ENCODE assay signal across 1 cellular context in the genomic region with DNA sequence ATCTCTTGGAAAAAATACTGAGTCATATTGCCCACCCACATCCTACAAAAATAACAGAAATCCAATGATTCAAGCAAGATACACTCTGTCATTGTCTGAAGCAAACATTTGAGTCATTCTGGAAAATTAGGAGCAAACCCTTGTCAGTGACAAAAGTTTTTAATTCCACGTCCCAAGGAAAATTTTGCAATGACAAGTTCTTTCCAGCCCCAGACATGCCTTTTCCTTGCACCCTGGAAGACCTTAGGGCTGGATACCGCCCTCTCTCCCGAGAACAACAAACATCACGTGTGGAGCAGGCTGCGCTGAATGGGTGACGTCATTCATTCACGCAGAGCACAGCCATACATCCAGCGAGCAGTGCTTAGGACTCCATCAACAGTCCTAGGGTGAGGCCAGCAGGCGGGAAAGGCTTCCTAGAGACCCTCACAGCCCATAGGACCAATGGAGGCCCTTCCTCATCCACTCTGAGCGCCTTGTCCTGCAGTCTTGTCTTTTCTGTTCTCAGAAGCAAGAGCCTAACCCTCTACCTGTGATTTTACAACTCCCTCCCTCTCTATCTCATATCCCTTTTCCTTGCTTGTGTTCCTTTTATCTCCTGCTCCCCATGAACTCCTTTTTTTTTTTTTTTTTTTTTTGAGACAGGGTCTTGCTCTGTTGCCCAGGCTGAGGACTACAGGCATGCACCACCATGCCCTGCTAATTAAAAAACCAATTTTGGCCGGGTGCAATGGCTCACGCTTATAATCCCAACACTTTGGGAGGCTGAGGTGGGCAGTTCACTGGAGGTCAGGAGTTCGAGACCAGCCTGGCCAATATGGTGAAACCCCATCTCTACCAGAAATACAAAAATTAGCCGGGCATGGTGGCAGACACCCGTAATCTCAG.
TF ChIP-seq lines count a peak whose summit lies in the region.

No MANE protein-coding gene starts in this region.

TF ChIP-seq in K562, 482 proteins besides CTCF, POLR2A, EP300 and RAD21 (continued from another document and continues in another):
- TF ChIP-seq HDAC8 (tag; IDR thresholded peaks at IDR 0.05) (no peak), ZC3H8 (IDR thresholded peaks at IDR 0.05) (no peak), MYNN (IDR thresholded peaks at IDR 0.05) (no peak), MYNN (CRISPR knock-in tag; IDR thresholded peaks at IDR 0.05) (no peak), HNRNPUL1 (IDR thresholded peaks at IDR 0.05; ENCODE audit: low read length) (no peak), NEUROD1 (IDR thresholded peaks at IDR 0.05; ENCODE audit: borderline replicate concordance, low read depth, low read length, partially characterized antibody) (no peak), FOXJ2 (tag; IDR thresholded peaks at IDR 0.05) (peak; percentile 84), NCOA4 (IDR thresholded peaks at IDR 0.05; ENCODE audit: partially characterized antibody) (no peak), ZZZ3 (IDR thresholded peaks at IDR 0.05) (no peak), IFI16 (CRISPR knock-in tag; IDR thresholded peaks at IDR 0.05) (no peak), RB1 (IDR thresholded peaks at IDR 0.05; ENCODE audit: low read depth) (peak; percentile 56; the same call in 1 of the 2 replicates), CBX8 (IDR thresholded peaks at IDR 0.05; ENCODE audit: borderline replicate concordance, extremely low read depth, low read depth, low read length, poor library complexity, severe bottlenecking) (no peak), EGR1 (conservative IDR thresholded peaks at IDR 0.05) (peak; percentile 57; the same call in 1 of the 2 replicates), ZNF263 (CRISPR knock-in tag; IDR thresholded peaks at IDR 0.05; ENCODE audit: borderline replicate concordance) (no peak), SUPT5H (IDR thresholded peaks at IDR 0.05) (no peak), SIRT6 (IDR thresholded peaks at IDR 0.05; ENCODE audit: low read depth, low read length) (no peak), SMARCA5 (IDR thresholded peaks at IDR 0.05) (no peak; the same call in 1 of the 2 replicates), CREM (IDR thresholded peaks at IDR 0.05; ENCODE audit: low read depth) (peak; percentile 96), PHB2 (IDR thresholded peaks at IDR 0.05; ENCODE audit: low read depth) (no peak), FIP1L1 (IDR thresholded peaks at IDR 0.05; ENCODE audit: low read depth, low read length, poor library complexity, severe bottlenecking) (no peak), ZNF224 (CRISPR knock-in tag; IDR thresholded peaks at IDR 0.05) (no peak), GATA2 (CRISPR knock-in tag; IDR thresholded peaks at IDR 0.05) (no peak), SPI1 (IDR thresholded peaks at IDR 0.05; ENCODE audit: borderline replicate concordance, low read depth, low read length) (no peak), MAFK (IDR thresholded peaks at IDR 0.05; ENCODE audit: low read length) (0 out of 2 replicates have a peak, but pooled peaks have one; percentile 26), CHD1 (IDR thresholded peaks at IDR 0.05; ENCODE audit: low read length) (no peak), U2AF1 (optimal IDR thresholded peaks at IDR 0.05; ENCODE audit: low read depth, low read length) (no peak), NFE2L1 (tag; IDR thresholded peaks at IDR 0.05; ENCODE audit: borderline replicate concordance, low read depth) (no peak)
- TF ChIP-seq, protein P1, sequence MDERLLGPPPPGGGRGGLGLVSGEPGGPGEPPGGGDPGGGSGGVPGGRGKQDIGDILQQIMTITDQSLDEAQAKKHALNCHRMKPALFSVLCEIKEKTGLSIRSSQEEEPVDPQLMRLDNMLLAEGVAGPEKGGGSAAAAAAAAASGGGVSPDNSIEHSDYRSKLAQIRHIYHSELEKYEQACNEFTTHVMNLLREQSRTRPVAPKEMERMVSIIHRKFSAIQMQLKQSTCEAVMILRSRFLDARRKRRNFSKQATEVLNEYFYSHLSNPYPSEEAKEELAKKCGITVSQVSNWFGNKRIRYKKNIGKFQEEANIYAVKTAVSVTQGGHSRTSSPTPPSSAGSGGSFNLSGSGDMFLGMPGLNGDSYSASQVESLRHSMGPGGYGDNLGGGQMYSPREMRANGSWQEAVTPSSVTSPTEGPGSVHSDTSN (CRISPR knock-in tag; IDR thresholded peaks at IDR 0.05; ENCODE audit: low read depth): no peak
- TF ChIP-seq, protein P1 (tag; conservative IDR thresholded peaks at IDR 0.05; ENCODE audit: low read depth): peak; percentile 42; the same call in 1 of the 2 replicates
- TF ChIP-seq, protein P2, sequence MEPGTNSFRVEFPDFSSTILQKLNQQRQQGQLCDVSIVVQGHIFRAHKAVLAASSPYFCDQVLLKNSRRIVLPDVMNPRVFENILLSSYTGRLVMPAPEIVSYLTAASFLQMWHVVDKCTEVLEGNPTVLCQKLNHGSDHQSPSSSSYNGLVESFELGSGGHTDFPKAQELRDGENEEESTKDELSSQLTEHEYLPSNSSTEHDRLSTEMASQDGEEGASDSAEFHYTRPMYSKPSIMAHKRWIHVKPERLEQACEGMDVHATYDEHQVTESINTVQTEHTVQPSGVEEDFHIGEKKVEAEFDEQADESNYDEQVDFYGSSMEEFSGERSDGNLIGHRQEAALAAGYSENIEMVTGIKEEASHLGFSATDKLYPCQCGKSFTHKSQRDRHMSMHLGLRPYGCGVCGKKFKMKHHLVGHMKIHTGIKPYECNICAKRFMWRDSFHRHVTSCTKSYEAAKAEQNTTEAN (CRISPR knock-in tag; IDR thresholded peaks at IDR 0.05): no peak
- TF ChIP-seq, protein P3, sequence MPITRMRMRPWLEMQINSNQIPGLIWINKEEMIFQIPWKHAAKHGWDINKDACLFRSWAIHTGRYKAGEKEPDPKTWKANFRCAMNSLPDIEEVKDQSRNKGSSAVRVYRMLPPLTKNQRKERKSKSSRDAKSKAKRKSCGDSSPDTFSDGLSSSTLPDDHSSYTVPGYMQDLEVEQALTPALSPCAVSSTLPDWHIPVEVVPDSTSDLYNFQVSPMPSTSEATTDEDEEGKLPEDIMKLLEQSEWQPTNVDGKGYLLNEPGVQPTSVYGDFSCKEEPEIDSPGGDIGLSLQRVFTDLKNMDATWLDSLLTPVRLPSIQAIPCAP (CRISPR knock-in tag; IDR thresholded peaks at IDR 0.05; ENCODE audit: borderline replicate concordance): no peak
- TF ChIP-seq, protein P4, sequence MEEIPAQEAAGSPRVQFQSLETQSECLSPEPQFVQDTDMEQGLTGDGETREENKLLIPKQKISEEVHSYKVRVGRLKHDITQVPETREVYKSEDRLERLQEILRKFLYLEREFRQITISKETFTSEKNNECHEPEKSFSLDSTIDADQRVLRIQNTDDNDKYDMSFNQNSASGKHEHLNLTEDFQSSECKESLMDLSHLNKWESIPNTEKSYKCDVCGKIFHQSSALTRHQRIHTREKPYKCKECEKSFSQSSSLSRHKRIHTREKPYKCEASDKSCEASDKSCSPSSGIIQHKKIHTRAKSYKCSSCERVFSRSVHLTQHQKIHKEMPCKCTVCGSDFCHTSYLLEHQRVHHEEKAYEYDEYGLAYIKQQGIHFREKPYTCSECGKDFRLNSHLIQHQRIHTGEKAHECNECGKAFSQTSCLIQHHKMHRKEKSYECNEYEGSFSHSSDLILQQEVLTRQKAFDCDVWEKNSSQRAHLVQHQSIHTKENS (CRISPR knock-in tag; IDR thresholded peaks at IDR 0.05): no peak
- TF ChIP-seq, protein P5, sequence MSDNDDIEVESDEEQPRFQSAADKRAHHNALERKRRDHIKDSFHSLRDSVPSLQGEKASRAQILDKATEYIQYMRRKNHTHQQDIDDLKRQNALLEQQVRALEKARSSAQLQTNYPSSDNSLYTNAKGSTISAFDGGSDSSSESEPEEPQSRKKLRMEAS (CRISPR knock-in tag; IDR thresholded peaks at IDR 0.05): peak; percentile 82
- TF ChIP-seq, protein P6, sequence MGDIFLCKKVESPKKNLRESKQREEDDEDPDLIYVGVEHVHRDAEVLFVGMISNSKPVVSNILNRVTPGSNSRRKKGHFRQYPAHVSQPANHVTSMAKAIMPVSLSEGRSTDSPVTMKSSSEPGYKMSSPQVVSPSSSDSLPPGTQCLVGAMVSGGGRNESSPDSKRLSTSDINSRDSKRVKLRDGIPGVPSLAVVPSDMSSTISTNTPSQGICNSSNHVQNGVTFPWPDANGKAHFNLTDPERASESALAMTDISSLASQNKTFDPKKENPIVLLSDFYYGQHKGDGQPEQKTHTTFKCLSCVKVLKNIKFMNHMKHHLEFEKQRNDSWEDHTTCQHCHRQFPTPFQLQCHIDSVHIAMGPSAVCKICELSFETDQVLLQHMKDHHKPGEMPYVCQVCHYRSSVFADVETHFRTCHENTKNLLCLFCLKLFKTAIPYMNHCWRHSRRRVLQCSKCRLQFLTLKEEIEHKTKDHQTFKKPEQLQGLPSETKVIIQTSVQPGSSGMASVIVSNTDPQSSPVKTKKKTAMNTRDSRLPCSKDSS (IDR thresholded peaks at IDR 0.05; ENCODE audit: low read depth, partially characterized antibody): no peak
- TF ChIP-seq, protein P7, sequence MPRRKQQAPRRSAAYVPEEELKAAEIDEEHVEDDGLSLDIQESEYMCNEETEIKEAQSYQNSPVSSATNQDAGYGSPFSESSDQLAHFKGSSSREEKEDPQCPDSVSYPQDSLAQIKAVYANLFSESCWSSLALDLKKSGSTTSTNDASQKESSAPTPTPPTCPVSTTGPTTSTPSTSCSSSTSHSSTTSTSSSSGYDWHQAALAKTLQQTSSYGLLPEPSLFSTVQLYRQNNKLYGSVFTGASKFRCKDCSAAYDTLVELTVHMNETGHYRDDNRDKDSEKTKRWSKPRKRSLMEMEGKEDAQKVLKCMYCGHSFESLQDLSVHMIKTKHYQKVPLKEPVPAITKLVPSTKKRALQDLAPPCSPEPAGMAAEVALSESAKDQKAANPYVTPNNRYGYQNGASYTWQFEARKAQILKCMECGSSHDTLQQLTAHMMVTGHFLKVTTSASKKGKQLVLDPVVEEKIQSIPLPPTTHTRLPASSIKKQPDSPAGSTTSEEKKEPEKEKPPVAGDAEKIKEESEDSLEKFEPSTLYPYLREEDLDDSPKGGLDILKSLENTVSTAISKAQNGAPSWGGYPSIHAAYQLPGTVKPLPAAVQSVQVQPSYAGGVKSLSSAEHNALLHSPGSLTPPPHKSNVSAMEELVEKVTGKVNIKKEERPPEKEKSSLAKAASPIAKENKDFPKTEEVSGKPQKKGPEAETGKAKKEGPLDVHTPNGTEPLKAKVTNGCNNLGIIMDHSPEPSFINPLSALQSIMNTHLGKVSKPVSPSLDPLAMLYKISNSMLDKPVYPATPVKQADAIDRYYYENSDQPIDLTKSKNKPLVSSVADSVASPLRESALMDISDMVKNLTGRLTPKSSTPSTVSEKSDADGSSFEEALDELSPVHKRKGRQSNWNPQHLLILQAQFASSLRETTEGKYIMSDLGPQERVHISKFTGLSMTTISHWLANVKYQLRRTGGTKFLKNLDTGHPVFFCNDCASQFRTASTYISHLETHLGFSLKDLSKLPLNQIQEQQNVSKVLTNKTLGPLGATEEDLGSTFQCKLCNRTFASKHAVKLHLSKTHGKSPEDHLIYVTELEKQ (CRISPR knock-in tag; IDR thresholded peaks at IDR 0.05): no peak
- TF ChIP-seq, protein P8, sequence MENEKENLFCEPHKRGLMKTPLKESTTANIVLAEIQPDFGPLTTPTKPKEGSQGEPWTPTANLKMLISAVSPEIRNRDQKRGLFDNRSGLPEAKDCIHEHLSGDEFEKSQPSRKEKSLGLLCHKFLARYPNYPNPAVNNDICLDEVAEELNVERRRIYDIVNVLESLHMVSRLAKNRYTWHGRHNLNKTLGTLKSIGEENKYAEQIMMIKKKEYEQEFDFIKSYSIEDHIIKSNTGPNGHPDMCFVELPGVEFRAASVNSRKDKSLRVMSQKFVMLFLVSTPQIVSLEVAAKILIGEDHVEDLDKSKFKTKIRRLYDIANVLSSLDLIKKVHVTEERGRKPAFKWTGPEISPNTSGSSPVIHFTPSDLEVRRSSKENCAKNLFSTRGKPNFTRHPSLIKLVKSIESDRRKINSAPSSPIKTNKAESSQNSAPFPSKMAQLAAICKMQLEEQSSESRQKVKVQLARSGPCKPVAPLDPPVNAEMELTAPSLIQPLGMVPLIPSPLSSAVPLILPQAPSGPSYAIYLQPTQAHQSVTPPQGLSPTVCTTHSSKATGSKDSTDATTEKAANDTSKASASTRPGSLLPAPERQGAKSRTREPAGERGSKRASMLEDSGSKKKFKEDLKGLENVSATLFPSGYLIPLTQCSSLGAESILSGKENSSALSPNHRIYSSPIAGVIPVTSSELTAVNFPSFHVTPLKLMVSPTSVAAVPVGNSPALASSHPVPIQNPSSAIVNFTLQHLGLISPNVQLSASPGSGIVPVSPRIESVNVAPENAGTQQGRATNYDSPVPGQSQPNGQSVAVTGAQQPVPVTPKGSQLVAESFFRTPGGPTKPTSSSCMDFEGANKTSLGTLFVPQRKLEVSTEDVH (IDR thresholded peaks at IDR 0.05; ENCODE audit: low read depth, partially characterized antibody): peak; percentile 56
- TF ChIP-seq, protein P9, sequence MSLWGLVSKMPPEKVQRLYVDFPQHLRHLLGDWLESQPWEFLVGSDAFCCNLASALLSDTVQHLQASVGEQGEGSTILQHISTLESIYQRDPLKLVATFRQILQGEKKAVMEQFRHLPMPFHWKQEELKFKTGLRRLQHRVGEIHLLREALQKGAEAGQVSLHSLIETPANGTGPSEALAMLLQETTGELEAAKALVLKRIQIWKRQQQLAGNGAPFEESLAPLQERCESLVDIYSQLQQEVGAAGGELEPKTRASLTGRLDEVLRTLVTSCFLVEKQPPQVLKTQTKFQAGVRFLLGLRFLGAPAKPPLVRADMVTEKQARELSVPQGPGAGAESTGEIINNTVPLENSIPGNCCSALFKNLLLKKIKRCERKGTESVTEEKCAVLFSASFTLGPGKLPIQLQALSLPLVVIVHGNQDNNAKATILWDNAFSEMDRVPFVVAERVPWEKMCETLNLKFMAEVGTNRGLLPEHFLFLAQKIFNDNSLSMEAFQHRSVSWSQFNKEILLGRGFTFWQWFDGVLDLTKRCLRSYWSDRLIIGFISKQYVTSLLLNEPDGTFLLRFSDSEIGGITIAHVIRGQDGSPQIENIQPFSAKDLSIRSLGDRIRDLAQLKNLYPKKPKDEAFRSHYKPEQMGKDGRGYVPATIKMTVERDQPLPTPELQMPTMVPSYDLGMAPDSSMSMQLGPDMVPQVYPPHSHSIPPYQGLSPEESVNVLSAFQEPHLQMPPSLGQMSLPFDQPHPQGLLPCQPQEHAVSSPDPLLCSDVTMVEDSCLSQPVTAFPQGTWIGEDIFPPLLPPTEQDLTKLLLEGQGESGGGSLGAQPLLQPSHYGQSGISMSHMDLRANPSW (CRISPR knock-in tag; IDR thresholded peaks at IDR 0.05): no peak
- TF ChIP-seq, protein P10, sequence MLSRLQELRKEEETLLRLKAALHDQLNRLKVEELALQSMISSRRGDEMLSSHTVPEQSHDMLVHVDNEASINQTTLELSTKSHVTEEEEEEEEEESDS (CRISPR knock-in tag; IDR thresholded peaks at IDR 0.05): no peak
